ENCODE assay signal across 10 cellular contexts in the genomic region with DNA sequence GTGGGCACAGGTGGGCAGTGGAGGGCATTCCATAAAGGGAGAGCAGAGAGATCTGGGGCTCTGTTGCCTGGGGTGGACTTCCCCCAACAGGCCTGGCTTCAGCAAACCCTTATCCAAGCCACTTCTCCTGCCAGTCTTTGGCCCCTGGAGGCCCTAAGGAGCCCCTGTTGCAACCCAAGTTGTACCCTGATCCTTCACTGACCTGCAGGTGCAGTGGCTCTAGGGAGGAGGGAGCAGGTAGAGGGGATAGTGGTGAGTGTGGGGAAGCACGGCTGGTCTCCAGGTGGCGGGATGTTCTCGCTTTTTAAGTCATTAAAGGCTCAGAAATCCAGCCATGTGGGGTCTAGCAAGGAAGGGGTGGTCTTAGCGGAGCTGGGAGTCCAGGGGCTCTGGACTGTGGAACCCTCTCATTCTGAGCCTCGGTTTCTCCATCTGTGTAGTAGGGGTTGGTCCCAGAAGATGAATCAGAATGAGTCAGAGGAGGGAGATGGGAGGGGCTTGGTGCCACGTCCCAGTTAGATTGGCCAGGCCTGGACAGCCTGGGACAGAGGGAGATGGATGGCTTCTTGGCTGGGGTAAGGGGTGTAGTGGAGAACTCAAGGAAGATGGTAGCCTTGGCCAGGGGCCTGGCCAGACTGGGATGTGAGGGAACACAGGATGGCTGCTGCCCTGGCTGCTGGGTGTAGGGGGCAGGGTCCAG. TPM values are rescaled to one million over a fixed set of nuclear protein-coding genes. Genes with fewer than 3 reads are reported as not detected.
DNase-seq lines count a peak whose midpoint lies in the region; ATAC-seq and TF ChIP-seq lines count a peak whose summit lies in the region.
"Had no signal": no experiment of that assay in that cellular context is flagged by ENCODE, and none has a peak within 500 bp of the region (broad histone marks: within the 10 kb centered on the region; RNA-seq: fewer than 3 reads in every experiment).

No MANE protein-coding gene starts in this region.

- H3K9me3 ChIP-seq in BLaER1 treated with 17β-estradiol and CSF1 and Interleukin-3, amounts not matched to agents 10 nM and 100 nM (replicated peaks in 1 of 11): no peaks in the 10 kb centered on the region
- H3K9me3 ChIP-seq in RWPE2 (ENCODE audit: severe bottlenecking): no peaks in the 10 kb centered on the region

- H4K20me1 ChIP-seq in BLaER1 treated with 17β-estradiol and CSF1 and Interleukin-3, amounts not matched to agents 10 nM and 100 nM: peaks cover 0 to 35% (median 14%) of the 10 kb centered on the region in 11 experiments; a peak in 14 of 22 replicates

- peak overlapping the region in 9 of 11 experiments; percentile 89 to 96 (median 95); a peak in 14 of 22 replicates for H3K27ac ChIP-seq in BLaER1 treated with 17β-estradiol and CSF1 and Interleukin-3, amounts not matched to agents 10 nM and 100 nM
- H3K27ac ChIP-seq in RWPE2 (ENCODE audit: poor library complexity, severe bottlenecking): peak overlapping the region; percentile 80

- H3K4me1 Mint-ChIP-seq in progenitor cell of endocrine pancreas (ENCODE audit: low read depth): peaks cover 13% of the 10 kb centered on the region
- peaks cover 19% of the 10 kb centered on the region for H3K4me1 Mint-ChIP-seq in activated CD8-positive, alpha-beta memory T cell treated with anti-CD3 and anti-CD28 coated beads, Interleukin-2, amount 10 ng/mL, durations not matched to agents 7 days and 5 days

- H3K4me3 Mint-ChIP-seq in progenitor cell of endocrine pancreas (ENCODE audit: low read depth): peak overlapping the region; percentile 53
- H3K4me3 Mint-ChIP-seq in activated CD8-positive, alpha-beta memory T cell treated with anti-CD3 and anti-CD28 coated beads, Interleukin-2, amount 10 ng/mL, durations not matched to agents 7 days and 5 days: no peak overlapping the region

- peak overlapping the region; percentile 64 for H3K27ac Mint-ChIP-seq in progenitor cell of endocrine pancreas
- no peak overlapping the region for H3K27ac Mint-ChIP-seq in activated CD8-positive, alpha-beta memory T cell treated with anti-CD3 and anti-CD28 coated beads, Interleukin-2, amount 10 ng/mL, durations not matched to agents 7 days and 5 days

- H3K4me1 ChIP-seq in BLaER1 treated with 17β-estradiol and CSF1 and Interleukin-3, amounts not matched to agents 10 nM and 100 nM: peaks cover 78 to 93% (median 91%) of the 10 kb centered on the region in 10 experiments
- H3K4me1 ChIP-seq in RWPE2 (ENCODE audit: insufficient read depth, poor library complexity, severe bottlenecking): peaks cover 20% of the 10 kb centered on the region

- peaks cover 2% of the 10 kb centered on the region for H3K36me3 Mint-ChIP-seq in progenitor cell of endocrine pancreas (ENCODE audit: insufficient read depth)
- no peaks in the 10 kb centered on the region for H3K36me3 Mint-ChIP-seq in activated CD8-positive, alpha-beta memory T cell treated with anti-CD3 and anti-CD28 coated beads, Interleukin-2, amount 10 ng/mL, durations not matched to agents 7 days and 5 days

- CTCF ChIA-PET in activated CD8-positive, alpha-beta memory T cell treated with anti-CD3 and anti-CD28 coated beads, Interleukin-2, amount 10 ng/mL, durations not matched to agents 7 days and 5 days (lab: Charles Lee): no interaction called here

- H3K9me3 Mint-ChIP-seq in progenitor cell of endocrine pancreas (ENCODE audit: low read depth): no peaks in the 10 kb centered on the region
- no peaks in the 10 kb centered on the region for H3K9me3 Mint-ChIP-seq in activated CD8-positive, alpha-beta memory T cell treated with anti-CD3 and anti-CD28 coated beads, Interleukin-2, amount 10 ng/mL, durations not matched to agents 7 days and 5 days (ENCODE audit: low read depth)

- TF ChIP-seq CTCF in RWPE2 (IDR thresholded peaks at IDR 0.05; ENCODE audit: poor library complexity, severe bottlenecking): no peak
- TF ChIP-seq CTCF in fibroblast of the aortic adventitia (IDR thresholded peaks at IDR 0.05; ENCODE audit: insufficient read depth, low read length): no peak
- no peak for TF ChIP-seq CTCF in progenitor cell of endocrine pancreas (IDR thresholded peaks at IDR 0.05; ENCODE audit: unreplicated experiment)

- peaks cover 0 to 16% (median 5%) of the 10 kb centered on the region in 11 experiments; a peak in 15 of 22 replicates for H3K36me3 ChIP-seq in BLaER1 treated with 17β-estradiol and CSF1 and Interleukin-3, amounts not matched to agents 10 nM and 100 nM
- no peaks in the 10 kb centered on the region; the same call in 1 of the 2 replicates for H3K36me3 ChIP-seq in RWPE2 (ENCODE audit: low read depth)

- ATAC-seq in RWPE2 (ENCODE audit: low read depth): no peak
- no peak for ATAC-seq in activated CD8-positive, alpha-beta memory T cell treated with anti-CD3 and anti-CD28 coated beads, Interleukin-2, amount 10 ng/mL, durations not matched to agents 7 days and 5 days
- ATAC-seq: left colon had no signal

- H3K4me3 ChIP-seq in BLaER1 treated with 17β-estradiol and CSF1 and Interleukin-3, amounts not matched to agents 10 nM and 100 nM: peak overlapping the region in 6 of 10 experiments; percentile 78 to 99 (median 89); a peak in 9 of 20 replicates
- no peak overlapping the region for H3K4me3 ChIP-seq in RWPE2 (ENCODE audit: severe bottlenecking)
- peak overlapping the region; percentile 87 for H3K4me3 ChIP-seq in fibroblast of the aortic adventitia (ENCODE audit: low read depth, low read length)

- DNase-seq in RWPE2 (ENCODE audit: low spot score) (no peak), fibroblast of the aortic adventitia (ENCODE audit: low read depth) (peak; percentile 68), progenitor cell of endocrine pancreas (ENCODE audit: low spot score, unreplicated experiment) (no peak), cerebellar nuclear complex (lab: John Stamatoyannopoulos, UW) (no peak)
- no peak for DNase-seq in activated CD4-positive, alpha-beta T cell treated with anti-CD3 and anti-CD28 coated beads for 48 hours
- no peak for DNase-seq in activated CD8-positive, alpha-beta memory T cell treated with anti-CD3 and anti-CD28 coated beads, Interleukin-2, amount 10 ng/mL, durations not matched to agents 7 days and 5 days
- DNase-seq in activated naive CD4-positive, alpha-beta T cell treated with Interleukin-2 at 50 U/mL for 16 hours: no peak
- DNase-seq: left colon had no signal

- no peaks in the 10 kb centered on the region for H3K27me3 Mint-ChIP-seq in progenitor cell of endocrine pancreas
- peaks cover 7% of the 10 kb centered on the region for H3K27me3 Mint-ChIP-seq in activated CD8-positive, alpha-beta memory T cell treated with anti-CD3 and anti-CD28 coated beads, Interleukin-2, amount 10 ng/mL, durations not matched to agents 7 days and 5 days

- no peaks in the 10 kb centered on the region for H3K27me3 ChIP-seq in BLaER1 treated with 17β-estradiol and CSF1 and Interleukin-3, amounts not matched to agents 10 nM and 100 nM
- no peaks in the 10 kb centered on the region for H3K27me3 ChIP-seq in RWPE2 (ENCODE audit: insufficient read depth, poor library complexity, severe bottlenecking)

- H3K9ac ChIP-seq in BLaER1 treated with 17β-estradiol and CSF1 and Interleukin-3, amounts not matched to agents 10 nM and 100 nM: peak overlapping the region in 10 of 11 experiments; percentile 91 to 98 (median 94); a peak in 12 of 22 replicates

- H3K4me2 ChIP-seq in BLaER1 treated with 17β-estradiol and CSF1 and Interleukin-3, amounts not matched to agents 10 nM and 100 nM: peak overlapping the region; percentile 89 to 100 (median 99)

RNA-seq across cellular contexts. Expression of a gene that starts 2.6 kb away (rescaled TPM):
- 22.3 and 41.8 TPM in 2 replicates for total RNA-seq in fibroblast of the aortic adventitia (ENCODE audit: low replicate concordance)
- total RNA-seq in progenitor cell of endocrine pancreas: 9.1 and 9.7 TPM in 2 replicates
- under 1 TPM; 0.41 to 0.56 TPM for total RNA-seq in activated CD8-positive, alpha-beta memory T cell treated with anti-CD3 and anti-CD28 coated beads, Interleukin-2, amount 10 ng/mL, durations not matched to agents 7 days and 5 days

RNA-seq across cellular contexts. Expression of a gene that starts 29.2 kb away (rescaled TPM):
- total RNA-seq in fibroblast of the aortic adventitia (ENCODE audit: low replicate concordance): not detected in 2 replicates
- not detected in 2 replicates for total RNA-seq in progenitor cell of endocrine pancreas
- not detected for total RNA-seq in activated CD8-positive, alpha-beta memory T cell treated with anti-CD3 and anti-CD28 coated beads, Interleukin-2, amount 10 ng/mL, durations not matched to agents 7 days and 5 days
- total RNA-seq: left colon, NCI-H460 had no signal

RNA-seq across cellular contexts. Expression of a gene that starts 46.5 kb away (rescaled TPM):
- not detected in 2 replicates for total RNA-seq in fibroblast of the aortic adventitia (ENCODE audit: low replicate concordance)
- total RNA-seq in progenitor cell of endocrine pancreas: not detected in 2 replicates
- not detected for total RNA-seq in activated CD8-positive, alpha-beta memory T cell treated with anti-CD3 and anti-CD28 coated beads, Interleukin-2, amount 10 ng/mL, durations not matched to agents 7 days and 5 days
- total RNA-seq: NCI-H460 had no signal

RNA-seq across cellular contexts. Expression of a gene that starts 55.6 kb away (rescaled TPM):
- total RNA-seq in fibroblast of the aortic adventitia (ENCODE audit: low replicate concordance) (91.8 and 101 TPM in 2 replicates), progenitor cell of endocrine pancreas (142 and 155 TPM in 2 replicates)
- total RNA-seq in activated CD8-positive, alpha-beta memory T cell treated with anti-CD3 and anti-CD28 coated beads, Interleukin-2, amount 10 ng/mL, durations not matched to agents 7 days and 5 days: 100 to 1,000 TPM in 1 of 2 experiments, 10 to 100 TPM in 1; 76.0 to 120 TPM
